In genomic region chr9:131034749-131035148, GRCh38 we compare ENCODE assay signal across 2 cellular contexts. TPM values are rescaled to one million over a fixed set of nuclear protein-coding genes. Genes with fewer than 3 reads are reported as not detected.
"Had no signal": no experiment of that assay in that cellular context is flagged by ENCODE, and none has a peak within 500 bp of the region (broad histone marks: within the 10 kb centered on the region; RNA-seq: fewer than 3 reads in every experiment).

No MANE protein-coding gene starts in this region.

RNA-seq across cellular contexts. Expression of gene LAMC3, which starts 25.8 kb away (rescaled TPM):
- total RNA-seq: activated T-helper 2 cell treated with anti-CD3 and anti-CD28 coated beads, Interferon-gamma antibody, Interleukin-2, Interleukin-4, amounts not matched to agents 10 μg/mL and 5 μg/mL and 100 μg/mL, durations not matched to agents 14 hours and 24 hours and 36 hours; bronchial epithelial cell had no signal
